ENCODE assay signal across 19 cellular contexts in genomic region chr9:70474413-70474812, GRCh38. TPM values are rescaled to one million over a fixed set of nuclear protein-coding genes. Genes with fewer than 3 reads are reported as not detected.
A peak's percentile ranks its signal among the peaks of the same experiment; 100 is the strongest.
DNase-seq lines count a peak whose midpoint lies in the region; TF ChIP-seq lines count a peak whose summit lies in the region.
"Had no signal": no experiment of that assay in that cellular context is flagged by ENCODE, and none has a peak within 500 bp of the region (broad histone marks: within the 10 kb centered on the region; RNA-seq: fewer than 3 reads in every experiment).

No MANE protein-coding gene starts in this region.

- H3K9me3 Mint-ChIP-seq in CD14-positive monocyte: no peaks in the 10 kb centered on the region
- H3K9me3 Mint-ChIP-seq in activated CD4-positive, alpha-beta T cell treated with anti-CD3 and anti-CD28 coated beads, Interleukin-2, amount 10 ng/mL, durations not matched to agents 24 days and 14 days: no peaks in the 10 kb centered on the region
- H3K9me3 Mint-ChIP-seq: immature natural killer cell; naive thymus-derived CD8-positive, alpha-beta T cell had no signal

- no peak overlapping the region for H3K4me3 ChIP-seq in colonic mucosa
- H3K4me3 ChIP-seq in mucosa of rectum (ENCODE audit: low read length in 2 of 2): no peak overlapping the region
- H3K4me3 ChIP-seq in transverse colon: no peak overlapping the region

- H3K27me3 ChIP-seq in colonic mucosa (no peaks in the 10 kb centered on the region), mucosa of rectum (ENCODE audit: control insufficient read depth in 2 of 2, insufficient read depth in 2 of 2, low read length in 2 of 2) (no peaks in the 10 kb centered on the region), transverse colon (no peaks in the 10 kb centered on the region)

- no peak overlapping the region for H3K4me3 Mint-ChIP-seq in CD14-positive monocyte
- H3K4me3 Mint-ChIP-seq in activated CD4-positive, alpha-beta T cell treated with anti-CD3 and anti-CD28 coated beads, Interleukin-2, amount 10 ng/mL, durations not matched to agents 24 days and 14 days: no peak overlapping the region
- H3K4me3 Mint-ChIP-seq: immature natural killer cell; naive thymus-derived CD8-positive, alpha-beta T cell had no signal

- H3K4me1 ChIP-seq in colonic mucosa (peaks cover 12% of the 10 kb centered on the region), mucosa of rectum (ENCODE audit: control insufficient read depth in 2 of 2, insufficient read depth in 2 of 2, low read length in 2 of 2) (peaks cover 15 to 44% of the 10 kb centered on the region in 2 donors), transverse colon (peaks cover 35 to 70% (median 57%) of the 10 kb centered on the region in 4 donors)

- H3K36me3 ChIP-seq in colonic mucosa (no peaks in the 10 kb centered on the region), mucosa of rectum (ENCODE audit: control insufficient read depth in 2 of 2, insufficient read depth in 2 of 2, low read length in 2 of 2) (no peaks in the 10 kb centered on the region), transverse colon (no peaks in the 10 kb centered on the region)

- H3K27ac ChIP-seq in colonic mucosa (peak overlapping the region; percentile 30), mucosa of rectum (ENCODE audit: low read depth in 2 of 2, low read length in 2 of 2) (peak overlapping the region; percentile 32 to 62), transverse colon (peak overlapping the region; percentile 16 to 61 (median 58))

- intact Hi-C loops in colonic mucosa (cut with DNase I): no loop called here
- intact Hi-C loops in transverse colon (cut with DNase I; ENCODE audit: low total_unique reads): no loop called here
- intact Hi-C loops in CD14-positive monocyte (cut with micrococcal nuclease): no loop called here
- intact Hi-C loops in activated CD4-positive, alpha-beta T cell treated with anti-CD3 and anti-CD28 coated beads, Interleukin-2, amount 10 ng/mL, durations not matched to agents 24 days and 14 days (cut with micrococcal nuclease): no loop called here

- H3K9ac ChIP-seq in colonic mucosa (ENCODE audit: low read depth in 2 of 2, low read length in 2 of 2) (no peak overlapping the region), mucosa of rectum (ENCODE audit: low read depth in 1 of 2, low read length in 2 of 2) (peak overlapping the region in 1 of 2 donors; percentile 23)

- WGBS in transverse colon (ENCODE audit: low coverage in 1 of 2), 2 donors: 60 to 100% methylated on average over 1 to 2 of the region's 2 CpGs

- no peak for TF ChIP-seq EP300 in transverse colon (IDR thresholded peaks at IDR 0.05; ENCODE audit: low read depth)

- no peak overlapping the region for H3K27ac Mint-ChIP-seq in CD14-positive monocyte
- no peak overlapping the region for H3K27ac Mint-ChIP-seq in activated CD4-positive, alpha-beta T cell treated with anti-CD3 and anti-CD28 coated beads, Interleukin-2, amount 10 ng/mL, durations not matched to agents 24 days and 14 days
- H3K27ac Mint-ChIP-seq: immature natural killer cell had no signal

- peak; percentile 48 for DNase-seq in NCI-H82 (lab: John Stamatoyannopoulos, UW)
- no peak for DNase-seq in colonic mucosa
- no peak for DNase-seq in transverse colon
- DNase-seq in NCI-H187 (lab: John Stamatoyannopoulos, UW): no peak
- no peak for DNase-seq in CD14-positive monocyte (ENCODE audit: low spot score)
- DNase-seq in activated CD4-positive, alpha-beta T cell treated with anti-CD3 and anti-CD28 coated beads, Interleukin-2, amount 10 ng/mL, durations not matched to agents 24 days and 14 days: no peak
- DNase-seq: activated CD4-positive, alpha-beta T cell treated with anti-CD3 and anti-CD28 coated beads for 4 hours; activated effector memory CD4-positive, alpha-beta T cell treated with Interleukin-2 at 50 U/mL for 16 hours; amniotic stem cell; Calu3; cerebellar nuclear complex; immature natural killer cell; KG1; mesenchymal stem cell; naive thymus-derived CD8-positive, alpha-beta T cell; NCI-H524; small intestine; stimulated activated CD4-positive, alpha-beta T cell treated with anti-CD3 and anti-CD28 coated beads, Interleukin-4, amount 100 ng/mL, for 1 hour had no signal

- no peak for TF ChIP-seq CTCF in colonic mucosa (IDR thresholded peaks at IDR 0.05)
- no peak for TF ChIP-seq CTCF in transverse colon (IDR thresholded peaks at IDR 0.05)
- TF ChIP-seq CTCF in CD14-positive monocyte (IDR thresholded peaks at IDR 0.05): no peak

- H3K9me3 ChIP-seq in colonic mucosa (no peaks in the 10 kb centered on the region), mucosa of rectum (ENCODE audit: control insufficient read depth in 2 of 2, low read length in 2 of 2) (no peaks in the 10 kb centered on the region), transverse colon (no peaks in the 10 kb centered on the region)

- in situ Hi-C loops in transverse colon (cut with MboI; ENCODE audit: low pct_ligation_motif_present in 1 of 4, low pct_unique_long_range_greater_than_20kb in 1 of 4, low sequenced_read_pairs in 3 of 4): no loop called here

- peaks cover 2% of the 10 kb centered on the region for H3K4me1 Mint-ChIP-seq in CD14-positive monocyte
- peaks cover 8% of the 10 kb centered on the region for H3K4me1 Mint-ChIP-seq in activated CD4-positive, alpha-beta T cell treated with anti-CD3 and anti-CD28 coated beads, Interleukin-2, amount 10 ng/mL, durations not matched to agents 24 days and 14 days

- TF ChIP-seq POLR2A in transverse colon (IDR thresholded peaks at IDR 0.05): no peak

- peaks cover 0 to 2% (median 2%) of the 10 kb centered on the region in 3 donors for H3K27me3 Mint-ChIP-seq in CD14-positive monocyte (ENCODE audit: low read depth in 3 of 3)
- no peaks in the 10 kb centered on the region for H3K27me3 Mint-ChIP-seq in activated CD4-positive, alpha-beta T cell treated with anti-CD3 and anti-CD28 coated beads, Interleukin-2, amount 10 ng/mL, durations not matched to agents 24 days and 14 days
- H3K27me3 Mint-ChIP-seq: naive thymus-derived CD8-positive, alpha-beta T cell had no signal

- H3K36me3 Mint-ChIP-seq in CD14-positive monocyte: no peaks in the 10 kb centered on the region
- H3K36me3 Mint-ChIP-seq in activated CD4-positive, alpha-beta T cell treated with anti-CD3 and anti-CD28 coated beads, Interleukin-2, amount 10 ng/mL, durations not matched to agents 24 days and 14 days (ENCODE audit: low read depth): no peaks in the 10 kb centered on the region
- H3K36me3 Mint-ChIP-seq: immature natural killer cell; naive thymus-derived CD8-positive, alpha-beta T cell had no signal

RNA-seq across cellular contexts. Expression of gene KLF9, which starts 60.0 kb away (rescaled TPM):
- 10 to 100 TPM; 13.5 to 18.8 TPM for total RNA-seq in colonic mucosa
- 100 to 1,000 TPM in 1 of 4 donors, 10 to 100 TPM in 3; 60.3 to 111 (median 82.9) TPM for total RNA-seq in transverse colon
- polyA plus RNA-seq in CD14-positive monocyte: under 1 TPM; 0.18 to 0.72 TPM
- 16.3 and 16.5 TPM in 2 replicates for total RNA-seq in activated CD4-positive, alpha-beta T cell treated with anti-CD3 and anti-CD28 coated beads, Interleukin-2, amount 10 ng/mL, durations not matched to agents 24 days and 14 days
